ENCODE assay signal across 23 cellular contexts in genomic region chr16:47477680-47478079, GRCh38. TPM values are rescaled to one million over a fixed set of nuclear protein-coding genes. Genes with fewer than 3 reads are reported as not detected.
DNase-seq lines count a peak whose midpoint lies in the region; ATAC-seq and TF ChIP-seq lines count a peak whose summit lies in the region.
"Had no signal": no experiment of that assay in that cellular context is flagged by ENCODE, and none has a peak within 500 bp of the region (broad histone marks: within the 10 kb centered on the region; RNA-seq: fewer than 3 reads in every experiment).

No MANE protein-coding gene starts in this region.

- no peak overlapping the region for H3K4me3 ChIP-seq in fibroblast of villous mesenchyme (ENCODE audit: low read depth, low read length)
- no peak overlapping the region for H3K4me3 ChIP-seq in smooth muscle cell
- H3K4me3 ChIP-seq: K562, upper lobe of right lung had no signal

- no peaks in the 10 kb centered on the region for H4K20me1 ChIP-seq in smooth muscle cell (ENCODE audit: low read depth)

- peak; percentile 42 to 51 for ATAC-seq in activated CD4-positive, CD25-positive, alpha-beta regulatory T cell treated with anti-CD3 and anti-CD28 coated beads, Interleukin-2, amount 50 U/mL, for 24 hours
- ATAC-seq: K562, upper lobe of right lung had no signal

- H3K27me3 ChIP-seq in smooth muscle cell (ENCODE audit: low read depth) = no peaks in the 10 kb centered on the region
- H3K27me3 ChIP-seq: upper lobe of right lung had no signal

- peaks cover 3% of the 10 kb centered on the region for H3K79me2 ChIP-seq in smooth muscle cell (ENCODE audit: low read depth)

- H3K9me3 ChIP-seq in smooth muscle cell (replicated peaks; ENCODE audit: low read depth) = no peaks in the 10 kb centered on the region
- H3K9me3 ChIP-seq: Caco-2, upper lobe of right lung had no signal

- DNase-seq in activated CD4-positive, CD25-positive, alpha-beta regulatory T cell (lab: John Stamatoyannopoulos, UW) = no peak
- DNase-seq in amniotic epithelial cell (ENCODE audit: low read depth) = peak; percentile 34
- peak; percentile 28 for DNase-seq in fibroblast of villous mesenchyme (ENCODE audit: low read depth)
- no peak for DNase-seq in smooth muscle cell (lab: John Stamatoyannopoulos, UW; ENCODE audit: unreplicated experiment)
- DNase-seq in putamen (ENCODE audit: low spot score) = no peak
- DNase-seq in hypothalamus (lab: John Stamatoyannopoulos, UW) = no peak
- no peak for DNase-seq in NCI-H82 treated with DMSO at 0.1 percent for 48 hours (lab: John Stamatoyannopoulos, UW; ENCODE audit: unreplicated experiment)
- DNase-seq: activated gamma-delta T cell treated with Interleukin-2 at 50 U/mL for 16 hours; amniotic stem cell; Caco-2; central memory CD4-positive, alpha-beta T cell; GF-D8; immature natural killer cell; MV-4-11; NCI-H187; NCI-H2227 treated with DMSO at 0.1 percent for 48 hours; NCI-H748 treated with DMSO at 0.1 percent for 48 hours; SIG-M5; stimulated activated CD4-positive, alpha-beta T cell treated with anti-CD3 and anti-CD28 coated beads, Interleukin-15, amount 100 ng/mL, for 24 hours; upper lobe of right lung had no signal

- TF ChIP-seq CTCF in fibroblast of villous mesenchyme (IDR thresholded peaks at IDR 0.05; ENCODE audit: insufficient read depth, low read depth, low read length) (no peak), smooth muscle cell (IDR thresholded peaks at IDR 0.05; ENCODE audit: borderline replicate concordance, insufficient read depth, poor library complexity, severe bottlenecking) (no peak)

- no peak overlapping the region for H3K9ac ChIP-seq in smooth muscle cell (ENCODE audit: low read depth)

- no peak overlapping the region for H3K4me2 ChIP-seq in smooth muscle cell

- H3K4me1 ChIP-seq in smooth muscle cell (ENCODE audit: low read depth) = no peaks in the 10 kb centered on the region
- H3K4me1 ChIP-seq: Caco-2 had no signal

- no peak overlapping the region for H2AFZ ChIP-seq in smooth muscle cell (ENCODE audit: low read depth)

- 73% methylated on average over 1 of the region's 1 CpG for WGBS in smooth muscle cell (ENCODE audit: low lambda C conversion rate)

- no peaks in the 10 kb centered on the region for H3K36me3 ChIP-seq in smooth muscle cell (ENCODE audit: low read depth)
- H3K36me3 ChIP-seq: upper lobe of right lung had no signal

- peak overlapping the region; percentile 4 for H3K27ac ChIP-seq in smooth muscle cell (ENCODE audit: low read depth)
- H3K27ac ChIP-seq: 22Rv1, upper lobe of right lung had no signal

- no peaks in the 10 kb centered on the region for H3F3A ChIP-seq in smooth muscle cell (ENCODE audit: low read depth)

RNA-seq across cellular contexts. Expression of gene PHKB, which starts 16.5 kb away (rescaled TPM):
- 79.9 and 104 TPM in 2 replicates for total RNA-seq in fibroblast of villous mesenchyme
- total RNA-seq in smooth muscle cell = 30.3 and 32.4 TPM in 2 replicates
- polyA plus RNA-seq in smooth muscle cell = 11.4 and 17.4 TPM in 2 replicates

RNA-seq across cellular contexts. Expression of gene ITFG1, which starts 16.8 kb away (rescaled TPM):
- total RNA-seq in fibroblast of villous mesenchyme (46.4 and 79.0 TPM in 2 replicates), smooth muscle cell (100 and 104 TPM in 2 replicates)
- polyA plus RNA-seq in smooth muscle cell = 68.0 and 75.2 TPM in 2 replicates

Comparison
In these comparisons a context has a peak if more than half of its experiments do, and no peak if none do; other contexts are left out.
1. DNase-seq: peak in amniotic epithelial cell (single experiment) and fibroblast of villous mesenchyme (single experiment); none in activated CD4-positive, CD25-positive, alpha-beta regulatory T cell (0 of 4), smooth muscle cell (single experiment), putamen (single experiment), hypothalamus (0 of 51) and NCI-H82 treated with DMSO at 0.1 percent for 48 hours (single experiment).